In genomic region chr20:32828029-32828666, GRCh38 we compare ENCODE assay signal across 12 cellular contexts. TPM values are rescaled to one million over a fixed set of nuclear protein-coding genes. Genes with fewer than 3 reads are reported as not detected.
A peak's percentile ranks its signal among the peaks of the same experiment; 100 is the strongest.
DNase-seq lines count a peak whose midpoint lies in the region; ATAC-seq and TF ChIP-seq lines count a peak whose summit lies in the region.
"Had no signal": no experiment of that assay in that cellular context is flagged by ENCODE, and none has a peak within 500 bp of the region (broad histone marks: within the 10 kb centered on the region; RNA-seq: fewer than 3 reads in every experiment).

No MANE protein-coding gene starts in this region.

- H3K4me3 ChIP-seq in choroid plexus epithelial cell (ENCODE audit: low read depth, low read length): no peak overlapping the region
- H3K4me3 ChIP-seq: MG63 had no signal

- TF ChIP-seq CTCF in Calu3 (IDR thresholded peaks at IDR 0.05; ENCODE audit: unreplicated experiment) (no peak), choroid plexus epithelial cell (conservative IDR thresholded peaks at IDR 0.05; ENCODE audit: low read depth, low read length) (no peak), nephron (IDR thresholded peaks at IDR 0.05; ENCODE audit: unreplicated experiment in 3 of 3) (no peak)

- DNase-seq in Calu3: no peak
- peak; percentile 12 for DNase-seq in LHCN-M2 (ENCODE audit: low read depth)
- peak; percentile 39 for DNase-seq in choroid plexus epithelial cell (ENCODE audit: low read depth)
- no peak for DNase-seq in stimulated activated CD4-positive, alpha-beta T cell treated with anti-CD3 and anti-CD28 coated beads, Interleukin-15, amount 100 ng/mL, for 24 hours
- DNase-seq in AG20443 (ENCODE audit: low spot score): no peak
- DNase-seq: cortex of kidney, MG63, trophoblast cell had no signal

- H3K4me3 Mint-ChIP-seq in Calu3 (ENCODE audit: low read depth, unreplicated experiment): no peak overlapping the region
- H3K4me3 Mint-ChIP-seq in nephron: peak overlapping the region in 1 of 3 experiments; percentile 47
- H3K4me3 Mint-ChIP-seq: T-helper 2 cell treated with Interferon-gamma antibody and Interleukin-4, amounts not matched to agents 5 μg/mL and 100 μg/mL, for 36 hours had no signal

- H3K36me3 Mint-ChIP-seq in Calu3 (ENCODE audit: insufficient read depth, unreplicated experiment) (peaks cover 80% of the 10 kb centered on the region), nephron (ENCODE audit: low read depth) (peaks cover 48% of the 10 kb centered on the region)

- intact Hi-C loops in Calu3 (cut with micrococcal nuclease; ENCODE audit: unreplicated experiment): no loop called here

- H3K4me1 Mint-ChIP-seq in Calu3 (ENCODE audit: low read depth, unreplicated experiment) (peaks cover 31% of the 10 kb centered on the region), nephron (peaks cover 43% of the 10 kb centered on the region)

- peak overlapping the region; percentile 25 for H3K27ac Mint-ChIP-seq in Calu3 (ENCODE audit: unreplicated experiment)
- peak overlapping the region; percentile 2 to 83 (median 40) for H3K27ac Mint-ChIP-seq in nephron
- H3K27ac Mint-ChIP-seq: T-helper 2 cell treated with Interferon-gamma antibody and Interleukin-4, amounts not matched to agents 5 μg/mL and 100 μg/mL, for 36 hours had no signal

- TSS peak; percentile 1 for BruUV-seq in Calu3 (replicated peaks; lab: Mats Ljungman, UMichigan)

- ATAC-seq in GM21825 (IDR thresholded peaks at IDR 0.05; ENCODE audit: unreplicated experiment) (no peak), GM18511 (IDR thresholded peaks at IDR 0.05; ENCODE audit: unreplicated experiment) (no peak)

- H3K27me3 Mint-ChIP-seq in Calu3 (ENCODE audit: unreplicated experiment) (no peaks in the 10 kb centered on the region), nephron (ENCODE audit: low read depth) (no peaks in the 10 kb centered on the region)

- no peaks in the 10 kb centered on the region for H3K9me3 Mint-ChIP-seq in Calu3 (ENCODE audit: low read depth, unreplicated experiment)
- no peaks in the 10 kb centered on the region for H3K9me3 Mint-ChIP-seq in nephron
- H3K9me3 Mint-ChIP-seq: T-helper 2 cell treated with Interferon-gamma antibody and Interleukin-4, amounts not matched to agents 5 μg/mL and 100 μg/mL, for 36 hours had no signal

- CTCF ChIA-PET in Calu3 (lab: Charles Lee): interaction anchor here (0.6 to 1.0 kb wide), 2 partner anchors 38 to 88 kb away, joined by 5 to 6 read pairs; no protein-coding TSS in a partner anchor

RNA-seq across cellular contexts. Expression of gene MAPRE1, which starts 8.4 kb away (rescaled TPM):
- total RNA-seq in Calu3 (2022): 205 and 211 TPM in 2 replicates
- 152 and 158 TPM in 2 replicates for total RNA-seq in LHCN-M2 (2014; rRNA removed)
- 114 TPM for polyA plus RNA-seq in LHCN-M2 (2012)

RNA-seq across cellular contexts. Expression of gene EFCAB8, which starts 30.6 kb away (rescaled TPM):
- total RNA-seq in Calu3 (2022) (1.1 and 2.5 TPM in 2 replicates), LHCN-M2 (2014; rRNA removed) (0.17 TPM in 1 of 2 replicates, not detected in the other)
- polyA plus RNA-seq in LHCN-M2 (2012): not detected

Comparison
In these comparisons a context has a peak if more than half of its experiments do, and no peak if none do; other contexts are left out.
1. DNase-seq: peak in LHCN-M2 (single experiment) and choroid plexus epithelial cell (single experiment); none in Calu3 (single experiment), stimulated activated CD4-positive, alpha-beta T cell treated with anti-CD3 and anti-CD28 coated beads, Interleukin-15, amount 100 ng/mL, for 24 hours (single experiment) and AG20443 (single experiment).